Comparison of ENCODE assay signal across 24 cellular contexts in the genomic region with DNA sequence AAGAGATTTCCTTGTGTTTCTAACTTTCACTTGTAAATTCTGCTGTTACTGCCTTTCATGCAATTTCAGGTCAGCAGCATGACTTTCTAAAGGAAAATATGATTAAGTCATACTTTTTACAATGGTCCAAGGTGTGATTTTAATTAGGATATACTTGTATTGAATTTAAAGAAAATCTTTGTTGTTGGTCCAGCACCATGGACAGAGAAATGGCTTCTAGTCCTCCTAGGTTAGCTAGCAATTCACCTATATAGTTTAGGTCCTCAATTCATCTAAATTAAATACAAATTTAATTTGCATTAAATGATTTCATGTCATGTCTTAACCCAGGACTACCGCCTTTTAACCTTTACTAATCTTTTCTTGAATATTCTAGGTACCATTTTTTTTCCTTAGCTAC.
DNase-seq lines count a peak whose midpoint lies in the region; ATAC-seq and TF ChIP-seq lines count a peak whose summit lies in the region.
"Had no signal": no experiment of that assay in that cellular context is flagged by ENCODE, and none has a peak within 500 bp of the region (broad histone marks: within the 10 kb centered on the region; RNA-seq: fewer than 3 reads in every experiment).

No MANE protein-coding gene starts in this region.

- no peaks in the 10 kb centered on the region for H4K20me1 ChIP-seq in hepatocyte (ENCODE audit: insufficient read depth, poor library complexity, severe bottlenecking)

- H3K4me2 ChIP-seq in hepatocyte, result no peak overlapping the region

- H3K27ac Mint-ChIP-seq in activated T-helper 1 cell treated with anti-CD3 and anti-CD28 coated beads, Interleukin-12 subunit alpha, Interleukin-12 subunit beta, Interleukin-2, Interleukin-4 antibody, amounts not matched to agents 30 ng/mL and 10 ng/mL and 1 ng/mL, durations not matched to agents 14 hours and 24 hours and 36 hours, result no peak overlapping the region
- H3K27ac Mint-ChIP-seq: activated B cell treated with CpG ODN at 0.5 μM for 24 hours; activated CD8-positive, alpha-beta T cell treated with anti-CD3 and anti-CD28 coated beads for 36 hours; CD14-positive monocyte; progenitor cell of endocrine pancreas had no signal

- no peak overlapping the region for H3K4me3 ChIP-seq in hepatocyte
- H3K4me3 ChIP-seq: colonic mucosa, SK-N-MC, tibial artery had no signal

- no peaks in the 10 kb centered on the region for H3K4me1 ChIP-seq in hepatocyte (ENCODE audit: insufficient read depth)
- H3K4me1 ChIP-seq: colonic mucosa, tibial artery had no signal

- H3K4me1 Mint-ChIP-seq in activated T-helper 1 cell treated with anti-CD3 and anti-CD28 coated beads, Interleukin-12 subunit alpha, Interleukin-12 subunit beta, Interleukin-2, Interleukin-4 antibody, amounts not matched to agents 30 ng/mL and 10 ng/mL and 1 ng/mL, durations not matched to agents 14 hours and 24 hours and 36 hours (ENCODE audit: low read depth), result no peaks in the 10 kb centered on the region
- H3K4me1 Mint-ChIP-seq: activated B cell treated with CpG ODN at 0.5 μM for 24 hours, CD14-positive monocyte, neural crest cell had no signal

- H3K27me3 ChIP-seq in hepatocyte, result no peaks in the 10 kb centered on the region
- H3K27me3 ChIP-seq: colonic mucosa, tibial artery had no signal

- H3K36me3 ChIP-seq in hepatocyte (replicated peaks; ENCODE audit: insufficient read depth, low read depth), result no peaks in the 10 kb centered on the region
- H3K36me3 ChIP-seq: colonic mucosa, tibial artery had no signal

- 29% methylated on average over 1 of the region's 1 CpG for WGBS in hepatocyte (ENCODE audit: low lambda C conversion rate, missing lambda C conversion rate)

- H3K4me3 Mint-ChIP-seq in activated T-helper 1 cell treated with anti-CD3 and anti-CD28 coated beads, Interleukin-12 subunit alpha, Interleukin-12 subunit beta, Interleukin-2, Interleukin-4 antibody, amounts not matched to agents 30 ng/mL and 10 ng/mL and 1 ng/mL, durations not matched to agents 14 hours and 24 hours and 36 hours, result no peak overlapping the region
- H3K4me3 Mint-ChIP-seq: activated B cell treated with CpG ODN at 0.5 μM for 24 hours; activated CD8-positive, alpha-beta T cell treated with anti-CD3 and anti-CD28 coated beads for 36 hours; activated T-cell treated with anti-CD3 and anti-CD28 coated beads, Interleukin-2, amount 50 U/mL, for 4 hours; CD14-positive monocyte; neural crest cell had no signal

- TF ChIP-seq CTCF in hepatocyte (IDR thresholded peaks at IDR 0.05; ENCODE audit: poor library complexity), result no peak

- H3K27me3 Mint-ChIP-seq in activated T-helper 1 cell treated with anti-CD3 and anti-CD28 coated beads, Interleukin-12 subunit alpha, Interleukin-12 subunit beta, Interleukin-2, Interleukin-4 antibody, amounts not matched to agents 30 ng/mL and 10 ng/mL and 1 ng/mL, durations not matched to agents 14 hours and 24 hours and 36 hours (ENCODE audit: insufficient read depth), result no peaks in the 10 kb centered on the region
- H3K27me3 Mint-ChIP-seq: activated B cell treated with CpG ODN at 0.5 μM for 24 hours, progenitor cell of endocrine pancreas had no signal

- intact Hi-C loops in activated T-helper 1 cell treated with anti-CD3 and anti-CD28 coated beads, Interleukin-12 subunit alpha, Interleukin-12 subunit beta, Interleukin-2, Interleukin-4 antibody, amounts not matched to agents 30 ng/mL and 10 ng/mL and 1 ng/mL, durations not matched to agents 14 hours and 24 hours and 36 hours (cut with micrococcal nuclease), result no loop called here

- no peaks in the 10 kb centered on the region for H3K79me2 ChIP-seq in hepatocyte

- no peaks in the 10 kb centered on the region for H3K36me3 Mint-ChIP-seq in activated T-helper 1 cell treated with anti-CD3 and anti-CD28 coated beads, Interleukin-12 subunit alpha, Interleukin-12 subunit beta, Interleukin-2, Interleukin-4 antibody, amounts not matched to agents 30 ng/mL and 10 ng/mL and 1 ng/mL, durations not matched to agents 14 hours and 24 hours and 36 hours (ENCODE audit: low read depth)
- H3K36me3 Mint-ChIP-seq: CD14-positive monocyte had no signal

- no peak overlapping the region for H2AFZ ChIP-seq in hepatocyte

- no peak for ATAC-seq in HG02840 (IDR thresholded peaks at IDR 0.05; ENCODE audit: low FRiP score, unreplicated experiment)
- ATAC-seq: activated CD8-positive, alpha-beta T cell treated with anti-CD3 and anti-CD28 coated beads for 36 hours; activated T-cell treated with anti-CD3 and anti-CD28 coated beads, Interleukin-2, amount 50 U/mL, for 4 hours had no signal

- no peaks in the 10 kb centered on the region for H3K9me2 ChIP-seq in hepatocyte (replicated peaks; ENCODE audit: insufficient read depth)

- no peaks in the 10 kb centered on the region for H3K9me3 Mint-ChIP-seq in activated T-helper 1 cell treated with anti-CD3 and anti-CD28 coated beads, Interleukin-12 subunit alpha, Interleukin-12 subunit beta, Interleukin-2, Interleukin-4 antibody, amounts not matched to agents 30 ng/mL and 10 ng/mL and 1 ng/mL, durations not matched to agents 14 hours and 24 hours and 36 hours
- H3K9me3 Mint-ChIP-seq: activated B cell treated with CpG ODN at 0.5 μM for 24 hours; activated CD8-positive, alpha-beta T cell treated with anti-CD3 and anti-CD28 coated beads for 36 hours; activated T-cell treated with anti-CD3 and anti-CD28 coated beads, Interleukin-2, amount 50 U/mL, for 4 hours; CD14-positive monocyte; neural crest cell had no signal

- DNase-seq in ELR (ENCODE audit: low read depth), result peak; percentile 10
- DNase-seq in LHCN-M2 (ENCODE audit: low read depth), result peak; percentile 10
- DNase-seq in astrocyte of the hippocampus (ENCODE audit: low read depth, low spot score), result peak; percentile 24
- peak; percentile 31 for DNase-seq in hepatocyte (ENCODE audit: low spot score)
- DNase-seq in activated T-helper 1 cell treated with anti-CD3 and anti-CD28 coated beads, Interleukin-12 subunit alpha, Interleukin-12 subunit beta, Interleukin-2, Interleukin-4 antibody, amounts not matched to agents 30 ng/mL and 10 ng/mL and 1 ng/mL, durations not matched to agents 14 hours and 24 hours and 36 hours (ENCODE audit: low spot score), result no peak
- no peak for DNase-seq in activated T-cell treated with anti-CD3 and anti-CD28 coated beads for 4 hours
- DNase-seq in effector CD4-positive, alpha-beta T cell, result no peak
- DNase-seq: activated B cell treated with CpG ODN at 0.5 μM for 24 hours; activated CD8-positive, alpha-beta T cell treated with anti-CD3 and anti-CD28 coated beads for 36 hours; activated naive CD4-positive, alpha-beta T cell treated with anti-CD3 and anti-CD28 coated beads, Interleukin-2, amount 50 U/mL, for 16 hours; activated T-cell treated with anti-CD3 and anti-CD28 coated beads, Interleukin-2, amount 50 U/mL, for 4 hours; colonic mucosa; KG1; midbrain; NCI-H1092 treated with DMSO at 0.1 percent for 48 hours; NCI-H2029 treated with DMSO at 0.1 percent for 48 hours; NCI-H446 treated with DMSO at 0.1 percent for 48 hours; stimulated activated naive CD4-positive, alpha-beta T cell treated with Interleukin-2 at 50 U/mL for 16 hours; tibial artery had no signal

- H3K9me3 ChIP-seq in hepatocyte (ENCODE audit: low read depth), result no peaks in the 10 kb centered on the region
- H3K9me3 ChIP-seq: colonic mucosa, tibial artery had no signal

- no peak overlapping the region for H3K27ac ChIP-seq in hepatocyte
- H3K27ac ChIP-seq: colonic mucosa, SK-N-MC, tibial artery had no signal

Comparison
In these comparisons a context has a peak if more than half of its experiments do, and no peak if none do; other contexts are left out.
1. DNase-seq: peak in ELR (single experiment), LHCN-M2 (single experiment), astrocyte of the hippocampus (single experiment) and hepatocyte (single experiment); none in activated T-helper 1 cell treated with anti-CD3 and anti-CD28 coated beads, Interleukin-12 subunit alpha, Interleukin-12 subunit beta, Interleukin-2, Interleukin-4 antibody, amounts not matched to agents 30 ng/mL and 10 ng/mL and 1 ng/mL, durations not matched to agents 14 hours and 24 hours and 36 hours (single experiment), activated T-cell treated with anti-CD3 and anti-CD28 coated beads for 4 hours (single experiment) and effector CD4-positive, alpha-beta T cell (single experiment).